2 cellular contexts compared by ENCODE assay signal in genomic region chr5:1772634-1773033, GRCh38.
TF ChIP-seq lines count a peak whose summit lies in the region.

No MANE protein-coding gene starts in this region.

TF ChIP-seq in IMR-90, 13 proteins besides CTCF, POLR2A, EP300 and RAD21:
- TF ChIP-seq RFX5 (IDR thresholded peaks at IDR 0.05; ENCODE audit: low read depth, low read length) (no peak), RCOR1 (IDR thresholded peaks at IDR 0.05; ENCODE audit: insufficient replicate concordance, low read length) (no peak), NFE2L2 (IDR thresholded peaks at IDR 0.05; ENCODE audit: low read depth, low read length) (no peak), CHD1 (IDR thresholded peaks at IDR 0.05; ENCODE audit: low read depth, low read length) (no peak), MXI1 (IDR thresholded peaks at IDR 0.05; ENCODE audit: borderline replicate concordance, low read depth, low read length) (peak; percentile 79; the same call in 1 of the 2 replicates), MAFK (IDR thresholded peaks at IDR 0.05; ENCODE audit: low read depth, low read length) (no peak), CEBPB (IDR thresholded peaks at IDR 0.05; ENCODE audit: low read depth, low read length) (no peak), FOS (IDR thresholded peaks at IDR 0.05; ENCODE audit: low read depth, low read length) (no peak), MAZ (IDR thresholded peaks at IDR 0.05; ENCODE audit: borderline replicate concordance, low read depth, low read length) (no peak), BHLHE40 (IDR thresholded peaks at IDR 0.05; ENCODE audit: low read depth, low read length) (no peak), SMC3 (IDR thresholded peaks at IDR 0.05; ENCODE audit: low read depth, low read length) (peak; percentile 63; the same call in 1 of the 2 replicates)
- TF ChIP-seq, protein P1, sequence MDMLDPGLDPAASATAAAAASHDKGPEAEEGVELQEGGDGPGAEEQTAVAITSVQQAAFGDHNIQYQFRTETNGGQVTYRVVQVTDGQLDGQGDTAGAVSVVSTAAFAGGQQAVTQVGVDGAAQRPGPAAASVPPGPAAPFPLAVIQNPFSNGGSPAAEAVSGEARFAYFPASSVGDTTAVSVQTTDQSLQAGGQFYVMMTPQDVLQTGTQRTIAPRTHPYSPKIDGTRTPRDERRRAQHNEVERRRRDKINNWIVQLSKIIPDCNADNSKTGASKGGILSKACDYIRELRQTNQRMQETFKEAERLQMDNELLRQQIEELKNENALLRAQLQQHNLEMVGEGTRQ (IDR thresholded peaks at IDR 0.05; ENCODE audit: low read depth, low read length) = peak; percentile 42; the same call in 1 of the 2 replicates
- TF ChIP-seq, protein P2, sequence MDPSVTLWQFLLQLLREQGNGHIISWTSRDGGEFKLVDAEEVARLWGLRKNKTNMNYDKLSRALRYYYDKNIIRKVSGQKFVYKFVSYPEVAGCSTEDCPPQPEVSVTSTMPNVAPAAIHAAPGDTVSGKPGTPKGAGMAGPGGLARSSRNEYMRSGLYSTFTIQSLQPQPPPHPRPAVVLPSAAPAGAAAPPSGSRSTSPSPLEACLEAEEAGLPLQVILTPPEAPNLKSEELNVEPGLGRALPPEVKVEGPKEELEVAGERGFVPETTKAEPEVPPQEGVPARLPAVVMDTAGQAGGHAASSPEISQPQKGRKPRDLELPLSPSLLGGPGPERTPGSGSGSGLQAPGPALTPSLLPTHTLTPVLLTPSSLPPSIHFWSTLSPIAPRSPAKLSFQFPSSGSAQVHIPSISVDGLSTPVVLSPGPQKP (IDR thresholded peaks at IDR 0.05; ENCODE audit: borderline replicate concordance, low read depth, low read length) = no peak

TF ChIP-seq in GM12878, 131 proteins besides CTCF, POLR2A, EP300 and RAD21:
- TF ChIP-seq POU2F2 (IDR thresholded peaks at IDR 0.05; ENCODE audit: borderline replicate concordance, low read depth, low read length) (no peak), CREM (IDR thresholded peaks at IDR 0.05; ENCODE audit: low read depth) (no peak), CEBPB (IDR thresholded peaks at IDR 0.05; ENCODE audit: borderline replicate concordance in 1 of 2, low read depth in 2 of 2, low read length in 2 of 2) (no peak), SMAD5 (IDR thresholded peaks at IDR 0.05; ENCODE audit: low read depth) (no peak), RELA (IDR thresholded peaks at IDR 0.05; ENCODE audit: borderline replicate concordance, partially characterized antibody) (no peak)
